10 cellular contexts compared by ENCODE assay signal in genomic region chr6:144265061-144265357, GRCh38. TPM values are rescaled to one million over a fixed set of nuclear protein-coding genes. Genes with fewer than 3 reads are reported as not detected.
A peak's percentile ranks its signal among the peaks of the same experiment; 100 is the strongest.
DNase-seq lines count a peak whose midpoint lies in the region; ATAC-seq, FAIRE-seq and TF ChIP-seq lines count a peak whose summit lies in the region.
"Had no signal": no experiment of that assay in that cellular context is flagged by ENCODE, and none has a peak within 500 bp of the region (broad histone marks: within the 10 kb centered on the region; RNA-seq: fewer than 3 reads in every experiment).

No MANE protein-coding gene starts in this region.

- H3K4me1 ChIP-seq in keratinocyte (ENCODE audit: control insufficient read depth, extremely low read depth, insufficient read depth, low read length) = peaks cover 30% of the 10 kb centered on the region
- H3K4me1 ChIP-seq in smooth muscle cell (ENCODE audit: low read depth) = peaks cover 34% of the 10 kb centered on the region

- ATAC-seq in GM21423 (IDR thresholded peaks at IDR 0.05; ENCODE audit: unreplicated experiment) (peak; percentile 14), GM21447 (IDR thresholded peaks at IDR 0.05; ENCODE audit: unreplicated experiment) (no peak), GM21367 (IDR thresholded peaks at IDR 0.05; ENCODE audit: unreplicated experiment) (no peak), HG02571 (IDR thresholded peaks at IDR 0.05; ENCODE audit: unreplicated experiment) (no peak)

- H3K27ac ChIP-seq in SK-N-MC (peak overlapping the region; percentile 74), keratinocyte (ENCODE audit: control insufficient read depth, insufficient read depth, low read length) (peak overlapping the region; percentile 60), smooth muscle cell (ENCODE audit: low read depth) (peak overlapping the region; percentile 89)

- no peak for FAIRE-seq in keratinocyte (lab: Jason Lieb, UNC)

- H3K9me1 ChIP-seq in keratinocyte (ENCODE audit: control insufficient read depth, extremely low read depth, insufficient read depth, low read length) = no peaks in the 10 kb centered on the region

- H3K27me3 ChIP-seq in keratinocyte (ENCODE audit: control insufficient read depth, extremely low read depth, insufficient read depth, low read length) (no peaks in the 10 kb centered on the region), smooth muscle cell (ENCODE audit: low read depth) (no peaks in the 10 kb centered on the region)
- H3K27me3 ChIP-seq: right atrium auricular region had no signal

- dilution Hi-C loops in keratinocyte (cut with MboI; ENCODE audit: extremely low pct_ligation_motif_present, low sequenced_read_pairs) = no loop called here

- H4K20me1 ChIP-seq in keratinocyte (ENCODE audit: control insufficient read depth, extremely low read depth, insufficient read depth, low read length) (no peaks in the 10 kb centered on the region), smooth muscle cell (ENCODE audit: low read depth) (no peaks in the 10 kb centered on the region)

- H3K9me3 ChIP-seq in SK-N-MC (ENCODE audit: low read depth, low read length) (no peaks in the 10 kb centered on the region), keratinocyte (ENCODE audit: control insufficient read depth, low read depth, low read length) (peaks cover 2% of the 10 kb centered on the region), smooth muscle cell (replicated peaks; ENCODE audit: low read depth) (no peaks in the 10 kb centered on the region)

- peaks cover 10% of the 10 kb centered on the region for H3F3A ChIP-seq in smooth muscle cell (ENCODE audit: low read depth)

- H3K79me2 ChIP-seq in keratinocyte (ENCODE audit: control insufficient read depth, insufficient read depth, low read length) = no peaks in the 10 kb centered on the region
- H3K79me2 ChIP-seq in smooth muscle cell (ENCODE audit: low read depth) = no peaks in the 10 kb centered on the region

- no peaks in the 10 kb centered on the region for H3K36me3 ChIP-seq in SK-N-MC (ENCODE audit: insufficient read depth, low read length)
- H3K36me3 ChIP-seq in keratinocyte (ENCODE audit: control insufficient read depth in 2 of 2, extremely low read depth in 1 of 2, insufficient read depth in 2 of 2, low read length in 2 of 2) = no peaks in the 10 kb centered on the region
- H3K36me3 ChIP-seq in smooth muscle cell (ENCODE audit: low read depth) = no peaks in the 10 kb centered on the region
- H3K36me3 ChIP-seq: right atrium auricular region had no signal

- H3K4me3 ChIP-seq in SK-N-MC (no peak overlapping the region), keratinocyte (ENCODE audit: control insufficient read depth in 2 of 3, extremely low read depth in 1 of 3, insufficient read depth in 2 of 3, low read depth in 1 of 3, low read length in 3 of 3) (peak overlapping the region in 1 of 3 experiments; percentile 34), smooth muscle cell (peak overlapping the region; percentile 21)
- H3K4me3 ChIP-seq: right atrium auricular region had no signal

- 12% methylated on average over 4 of the region's 4 CpGs for WGBS in smooth muscle cell (ENCODE audit: low lambda C conversion rate)

- H3K9ac ChIP-seq in SK-N-MC (ENCODE audit: insufficient read length) = no peak overlapping the region
- no peak overlapping the region for H3K9ac ChIP-seq in keratinocyte (ENCODE audit: control insufficient read depth, extremely low read depth, insufficient read depth, low read length)
- peak overlapping the region; percentile 15 for H3K9ac ChIP-seq in smooth muscle cell (ENCODE audit: low read depth)

- H3K4me2 ChIP-seq in keratinocyte (ENCODE audit: control insufficient read depth, extremely low read depth, insufficient read depth, low read depth, low read length) = peak overlapping the region; percentile 84
- peak overlapping the region; percentile 79 for H3K4me2 ChIP-seq in smooth muscle cell

- DNase-seq in SK-N-MC (ENCODE audit: low read depth, low spot score) (no peak), keratinocyte (ENCODE audit: low read depth, low spot score) (no peak), smooth muscle cell (lab: John Stamatoyannopoulos, UW; ENCODE audit: unreplicated experiment) (no peak), NCI-H1092 treated with DMSO at 0.1 percent for 48 hours (lab: John Stamatoyannopoulos, UW) (no peak)
- DNase-seq: NCI-H446 treated with DMSO at 0.1 percent for 48 hours had no signal

- TF ChIP-seq CTCF in keratinocyte (optimal IDR thresholded peaks at IDR 0.05 in 1 of 3, IDR thresholded peaks at IDR 0.05 in 1 of 3, conservative IDR thresholded peaks at IDR 0.05 in 1 of 3; ENCODE audit: extremely low read depth in 1 of 3, insufficient read depth in 2 of 3, low read length in 3 of 3) (no peak), smooth muscle cell (IDR thresholded peaks at IDR 0.05; ENCODE audit: borderline replicate concordance, insufficient read depth, poor library complexity, severe bottlenecking) (no peak)

- H2AFZ ChIP-seq in keratinocyte (ENCODE audit: control insufficient read depth, low read length) = no peak overlapping the region
- no peak overlapping the region for H2AFZ ChIP-seq in smooth muscle cell (ENCODE audit: low read depth)

RNA-seq across cellular contexts. Expression of gene UTRN, which starts 20.1 kb away (rescaled TPM):
- 19.3 to 23.7 TPM (median 20.5 TPM) in 3 replicates for polyA plus RNA-seq in keratinocyte
- polyA plus RNA-seq in keratinocyte (2011; ENCODE audit: low read depth) = 13.4 TPM
- 12.1 and 19.8 TPM in 2 replicates for polyA plus RNA-seq in keratinocyte (2011; cell fraction: cytosol; rRNA removed)
- polyA plus RNA-seq in keratinocyte (2011; cell fraction: nucleus; rRNA removed) = 47.9 and 52.7 TPM in 2 replicates
- polyA plus RNA-seq in keratinocyte (2012; ENCODE audit: low replicate concordance) = 4.5 and 24.8 TPM in 2 replicates
- 43.7 to 153 TPM (median 54.4 TPM) in 3 replicates for polyA minus RNA-seq in keratinocyte
- polyA minus RNA-seq in keratinocyte (2011; cell fraction: cytosol; rRNA and poly(A)+ RNA removed) = 35.7 TPM
- 89.3 and 184 TPM in 2 replicates for polyA minus RNA-seq in keratinocyte (2011; cell fraction: nucleus; rRNA and poly(A)+ RNA removed)
- total RNA-seq in smooth muscle cell = 35.9 and 47.3 TPM in 2 replicates
- polyA plus RNA-seq in smooth muscle cell = 12.6 and 25.2 TPM in 2 replicates
